ENCODE assay signal across 14 cellular contexts in genomic region chr9:117030254-117030768, GRCh38.
DNase-seq lines count a peak whose midpoint lies in the region; ATAC-seq and TF ChIP-seq lines count a peak whose summit lies in the region.
"Had no signal": no experiment of that assay in that cellular context is flagged by ENCODE, and none has a peak within 500 bp of the region (broad histone marks: within the 10 kb centered on the region; RNA-seq: fewer than 3 reads in every experiment).

No MANE protein-coding gene starts in this region.

- H3K4me3 ChIP-seq in heart right ventricle = no peak overlapping the region
- H3K4me3 ChIP-seq in A673 (ENCODE audit: low read depth, low read length, poor library complexity, severe bottlenecking) = no peak overlapping the region
- H3K4me3 ChIP-seq: GM23248 had no signal

- no peak overlapping the region for H3K27ac ChIP-seq in heart right ventricle
- H3K27ac ChIP-seq in A673 (ENCODE audit: low read depth, low read length, poor library complexity, severe bottlenecking) = no peak overlapping the region
- H3K27ac ChIP-seq: C4-2B, GM23248 had no signal

- ATAC-seq in Right ventricle myocardium superior (ENCODE audit: poor library complexity) = peak; percentile 20
- no peak for ATAC-seq in heart right ventricle
- ATAC-seq in HG02763 (IDR thresholded peaks at IDR 0.05; ENCODE audit: unreplicated experiment) = no peak
- ATAC-seq: HepG2 had no signal

- POLR2A ChIA-PET in A673 (lab: Charles Lee; ENCODE audit: low non-redundant PET) = no interaction called here

- no peak for DNase-seq in Right ventricle myocardium superior
- no peak for DNase-seq in heart right ventricle
- DNase-seq in NCI-H2227 treated with DMSO at 0.1 percent for 48 hours (lab: John Stamatoyannopoulos, UW) = peak; percentile 45
- peak; percentile 67 for DNase-seq in myocyte (ENCODE audit: low read depth)
- DNase-seq in A673 (ENCODE audit: low spot score) = no peak
- no peak for DNase-seq in stimulated activated CD4-positive, alpha-beta T cell treated with anti-CD3 and anti-CD28 coated beads, Interleukin-4, amount 100 ng/mL, for 4 hours
- DNase-seq: ACHN; Caco-2; CD4-positive, alpha-beta T cell; GM23248; HCEC 1CT had no signal

- BruUV-seq in A673 (replicated peaks; lab: Mats Ljungman, UMichigan) = no TSS peak

- peaks cover 0 to 4% (median 0%) of the 10 kb centered on the region in 9 donors for H3K4me1 ChIP-seq in heart right ventricle
- H3K4me1 ChIP-seq in A673 (ENCODE audit: insufficient read depth, low read length, poor library complexity, severe bottlenecking) = no peaks in the 10 kb centered on the region
- H3K4me1 ChIP-seq: Caco-2 had no signal

- H3K9me3 ChIP-seq in heart right ventricle (no peaks in the 10 kb centered on the region), A673 (ENCODE audit: low read depth, low read length, poor library complexity, severe bottlenecking) (no peaks in the 10 kb centered on the region)
- H3K9me3 ChIP-seq: Caco-2 had no signal

- 46 to 65% methylated on average over 3 of the region's 3 CpGs for WGBS in heart right ventricle, 2 donors

- H3K27me3 ChIP-seq in heart right ventricle (no peaks in the 10 kb centered on the region), A673 (replicated peaks; ENCODE audit: insufficient read depth, low read depth, low read length, poor library complexity) (peaks cover 3% of the 10 kb centered on the region)

- H3K36me3 ChIP-seq in heart right ventricle (no peaks in the 10 kb centered on the region), A673 (ENCODE audit: insufficient read depth, low read length, poor library complexity, severe bottlenecking) (no peaks in the 10 kb centered on the region)

- intact Hi-C loops in Right ventricle myocardium superior (cut with DNase I) = no loop called here
- intact Hi-C loops in heart right ventricle (cut with DNase I) = no loop called here
- intact Hi-C loops in A673 (cut with micrococcal nuclease; ENCODE audit: unreplicated experiment) = no loop called here

- CTCF ChIA-PET in A673 (lab: Charles Lee) = no interaction called here

- TF ChIP-seq CTCF in heart right ventricle (IDR thresholded peaks at IDR 0.05) = no peak
- TF ChIP-seq CTCF in A673 (conservative IDR thresholded peaks at IDR 0.05; ENCODE audit: low read depth, low read length) = no peak

Comparison
In these comparisons a context has a peak if more than half of its experiments do, and no peak if none do; other contexts are left out.
1. DNase-seq: peak in NCI-H2227 treated with DMSO at 0.1 percent for 48 hours (single experiment) and myocyte (single experiment); none in Right ventricle myocardium superior (single experiment), heart right ventricle (0 of 2), A673 (single experiment) and stimulated activated CD4-positive, alpha-beta T cell treated with anti-CD3 and anti-CD28 coated beads, Interleukin-4, amount 100 ng/mL, for 4 hours (0 of 2).